11 cellular contexts compared by ENCODE assay signal in genomic region chr6:137095651-137096238, GRCh38. TPM values are rescaled to one million over a fixed set of nuclear protein-coding genes. Genes with fewer than 3 reads are reported as not detected.
DNase-seq lines count a peak whose midpoint lies in the region; ATAC-seq and TF ChIP-seq lines count a peak whose summit lies in the region.
"Had no signal": no experiment of that assay in that cellular context is flagged by ENCODE, and none has a peak within 500 bp of the region (broad histone marks: within the 10 kb centered on the region; RNA-seq: fewer than 3 reads in every experiment).

No MANE protein-coding gene starts in this region.

- no peaks in the 10 kb centered on the region for H3K27me3 Mint-ChIP-seq in Calu3 (ENCODE audit: unreplicated experiment)

- peak overlapping the region; percentile 56 for H3K27ac ChIP-seq in substantia nigra (ENCODE audit: low read depth, low read length, poor library complexity, severe bottlenecking)

- CTCF ChIA-PET in Calu3 (lab: Charles Lee), result no interaction called here

- peak; percentile 11 for DNase-seq in activated naive CD4-positive, alpha-beta T cell treated with Interleukin-2 at 50 U/mL for 16 hours
- no peak for DNase-seq in activated naive CD4-positive, alpha-beta T cell (lab: John Stamatoyannopoulos, UW)
- DNase-seq in NCI-H69 (lab: John Stamatoyannopoulos, UW), result peak; percentile 19
- no peak for DNase-seq in substantia nigra (lab: John Stamatoyannopoulos, UW)
- no peak for DNase-seq in NCI-H345 (lab: John Stamatoyannopoulos, UW)
- no peak for DNase-seq in GM03348 (ENCODE audit: low spot score)
- no peak for DNase-seq in Calu3
- DNase-seq: activated T-cell treated with anti-CD3 and anti-CD28 coated beads, Interleukin-2, amount 50 U/mL, for 4 hours had no signal

- BruUV-seq in Calu3 (replicated peaks; lab: Mats Ljungman, UMichigan), result no TSS peak

- no peaks in the 10 kb centered on the region for H3K9me3 Mint-ChIP-seq in Calu3 (ENCODE audit: low read depth, unreplicated experiment)
- H3K9me3 Mint-ChIP-seq: activated T-cell treated with anti-CD3 and anti-CD28 coated beads, Interleukin-2, amount 50 U/mL, for 4 hours had no signal

- no peaks in the 10 kb centered on the region for H3K4me1 Mint-ChIP-seq in Calu3 (ENCODE audit: low read depth, unreplicated experiment)

- H3K4me3 Mint-ChIP-seq in Calu3 (ENCODE audit: low read depth, unreplicated experiment), result no peak overlapping the region
- H3K4me3 Mint-ChIP-seq: activated T-cell treated with anti-CD3 and anti-CD28 coated beads, Interleukin-2, amount 50 U/mL, for 4 hours had no signal

- intact Hi-C loops in Calu3 (cut with micrococcal nuclease; ENCODE audit: unreplicated experiment), result loop anchor here (10.0 kb wide), 1 partner anchor 319 kb away; no protein-coding TSS in a partner anchor

- H3K27ac Mint-ChIP-seq in Calu3 (ENCODE audit: unreplicated experiment), result no peak overlapping the region

- TF ChIP-seq CTCF in Calu3 (IDR thresholded peaks at IDR 0.05; ENCODE audit: unreplicated experiment), result no peak

- peak; percentile 80 for ATAC-seq in HG02852 (IDR thresholded peaks at IDR 0.05; ENCODE audit: unreplicated experiment)

- H3K36me3 Mint-ChIP-seq in Calu3 (ENCODE audit: insufficient read depth, unreplicated experiment), result no peaks in the 10 kb centered on the region

RNA-seq across cellular contexts. Expression of gene IL20RA, which starts 51.0 kb away (rescaled TPM):
- total RNA-seq in Calu3 (2022), result 2.4 and 3.1 TPM in 2 replicates
- total RNA-seq: M059J, renal cortical epithelial cell had no signal

Comparison
In these comparisons a context has a peak if more than half of its experiments do, and no peak if none do; other contexts are left out.
1. DNase-seq: peak in activated naive CD4-positive, alpha-beta T cell treated with Interleukin-2 at 50 U/mL for 16 hours (single experiment) and NCI-H69 (single experiment); none in activated naive CD4-positive, alpha-beta T cell (0 of 4), substantia nigra (0 of 49), NCI-H345 (single experiment), GM03348 (single experiment) and Calu3 (single experiment).